Comparison of ENCODE assay signal across 16 cellular contexts in the genomic region with DNA sequence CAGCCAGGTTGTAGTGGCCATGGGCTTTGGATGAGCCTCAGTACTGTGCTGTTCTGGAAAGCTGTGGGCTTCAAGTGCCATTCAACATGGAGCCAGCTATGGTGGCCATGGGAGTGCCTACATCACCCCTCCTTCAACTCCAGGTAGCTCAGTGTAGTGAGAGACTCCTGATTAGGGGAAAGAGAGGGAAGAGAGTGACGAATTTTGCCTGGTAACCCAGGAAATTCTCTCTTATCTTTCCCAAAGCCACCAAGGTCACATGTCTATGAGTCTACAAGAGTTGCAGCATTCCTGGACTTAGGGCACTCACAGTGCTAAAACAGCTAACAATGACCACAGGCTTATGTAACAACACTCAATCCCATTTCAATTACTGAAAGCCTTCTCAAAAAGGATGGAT.
A peak's percentile ranks its signal among the peaks of the same experiment; 100 is the strongest.
DNase-seq lines count a peak whose midpoint lies in the region; ATAC-seq and TF ChIP-seq lines count a peak whose summit lies in the region.
"Had no signal": no experiment of that assay in that cellular context is flagged by ENCODE, and none has a peak within 500 bp of the region (broad histone marks: within the 10 kb centered on the region; RNA-seq: fewer than 3 reads in every experiment).

No MANE protein-coding gene starts in this region.

- H3K4me1 ChIP-seq in IMR-90 (ENCODE audit: control insufficient read depth, insufficient read depth, low read length): peaks cover 8% of the 10 kb centered on the region
- no peaks in the 10 kb centered on the region for H3K4me1 ChIP-seq in left lung
- H3K4me1 ChIP-seq: gastrocnemius medialis had no signal

- no peak overlapping the region for H3K27ac ChIP-seq in IMR-90 (ENCODE audit: insufficient read depth, low read length)
- no peak overlapping the region for H3K27ac ChIP-seq in left lung
- H3K27ac ChIP-seq: gastrocnemius medialis had no signal

- H2BK5ac ChIP-seq in IMR-90 (ENCODE audit: low read depth, low read length, poor library complexity, severe bottlenecking): no peak overlapping the region

- H3K14ac ChIP-seq in IMR-90 (replicated peaks; ENCODE audit: low read depth, low read length): 0 out of 2 replicates have a peak overlapping the region, but pooled peaks have one; percentile 13

- TF ChIP-seq RAD21 in IMR-90 (IDR thresholded peaks at IDR 0.05; ENCODE audit: low read length): no peak

- H2BK120ac ChIP-seq in IMR-90 (ENCODE audit: low read depth, low read length): peak overlapping the region; percentile 12

- peak overlapping the region; percentile 38; the same call in 1 of the 2 replicates for H3K18ac ChIP-seq in IMR-90 (ENCODE audit: low read depth, low read length)

- H3K36me3 ChIP-seq in IMR-90 (ENCODE audit: control insufficient read depth, insufficient read depth, low read length): no peaks in the 10 kb centered on the region
- H3K36me3 ChIP-seq in left lung: no peaks in the 10 kb centered on the region
- H3K36me3 ChIP-seq: gastrocnemius medialis had no signal

- H2AK9ac ChIP-seq in IMR-90 (replicated peaks; ENCODE audit: low read depth, low read length, poor library complexity): peak overlapping the region; percentile 1

- in situ Hi-C loops in IMR-90 (cut with MboI; ENCODE audit: low sequenced_read_pairs): no loop called here

- H3K4ac ChIP-seq in IMR-90 (ENCODE audit: low read depth, low read length): peak overlapping the region; percentile 56

- H2AFZ ChIP-seq in IMR-90 (replicated peaks; ENCODE audit: low read length, poor library complexity): no peak overlapping the region

- peak overlapping the region in 1 of 2 experiments; percentile 1; a peak in 1 of 4 replicates for H4K8ac ChIP-seq in IMR-90 (ENCODE audit: low read depth in 2 of 2, low read length in 2 of 2)

- H3K9me3 Mint-ChIP-seq in activated naive CD4-positive, alpha-beta T cell treated with anti-CD3 and anti-CD28 coated beads, Interleukin-2, amount 50 U/mL, for 72 hours: peaks cover 10 to 14% of the 10 kb centered on the region in 2 donors
- H3K9me3 Mint-ChIP-seq in glutamatergic neuron (ENCODE audit: unreplicated experiment): peaks cover 9% of the 10 kb centered on the region

- no peak overlapping the region for H3K27ac Mint-ChIP-seq in activated naive CD4-positive, alpha-beta T cell treated with anti-CD3 and anti-CD28 coated beads, Interleukin-2, amount 50 U/mL, for 72 hours
- no peak overlapping the region for H3K27ac Mint-ChIP-seq in glutamatergic neuron (ENCODE audit: unreplicated experiment)
- H3K27ac Mint-ChIP-seq: activated naive CD4-positive, alpha-beta T cell treated with anti-CD3 and anti-CD28 coated beads, Interleukin-2, amount 10 ng/mL, durations not matched to agents 7 days and 5 days; nephron progenitor cell had no signal

- intact Hi-C loops in IMR-90 (cut with micrococcal nuclease) (no loop called here), left lung (cut with DNase I) (no loop called here), posterior cingulate gyrus (cut with DNase I) (no loop called here)

- H3K27me3 ChIP-seq in IMR-90 (ENCODE audit: control insufficient read depth, insufficient read depth, low read length): no peaks in the 10 kb centered on the region
- no peaks in the 10 kb centered on the region for H3K27me3 ChIP-seq in left lung
- H3K27me3 ChIP-seq: gastrocnemius medialis had no signal

- dilution Hi-C loops in IMR-90 (cut with HindIII; ENCODE audit: low sequenced_read_pairs, unreplicated experiment): no loop called here

- no peak overlapping the region for H3K4me2 ChIP-seq in IMR-90 (ENCODE audit: low read depth, low read length)

- POLR2A ChIA-PET in IMR-90 (lab: Charles Lee; ENCODE audit: unreplicated experiment): interaction anchor here (0.6 kb wide), 1 partner anchor 9 kb away, joined by 5 read pairs; no protein-coding TSS in a partner anchor

- BruUV-seq in IMR-90 (replicated peaks; lab: Mats Ljungman, UMichigan): no TSS peak

- TF ChIP-seq POLR2A in IMR-90 (IDR thresholded peaks at IDR 0.05; ENCODE audit: low read depth, low read length): no peak

- H3K27me3 Mint-ChIP-seq in glutamatergic neuron (ENCODE audit: unreplicated experiment): peaks cover 4% of the 10 kb centered on the region

- CTCF ChIA-PET in IMR-90 (lab: Yijun Ruan, JAX): no interaction called here

- H4K5ac ChIP-seq in IMR-90 (ENCODE audit: low read depth, low read length): peak overlapping the region; percentile 5; the same call in 1 of the 2 replicates

- DNase-seq in AG09309 (ENCODE audit: low read depth): peak; percentile 66
- peak; percentile 65 for DNase-seq in IMR-90
- peak; percentile 46 to 70 for DNase-seq in cardiac fibroblast (ENCODE audit: low read depth in 2 of 2)
- DNase-seq in left lung: no peak
- DNase-seq in activated naive CD4-positive, alpha-beta T cell treated with anti-CD3 and anti-CD28 coated beads, Interleukin-2, amount 50 U/mL, for 72 hours (ENCODE audit: low spot score in 2 of 2): no peak
- no peak for DNase-seq in posterior cingulate gyrus
- no peak for DNase-seq in glutamatergic neuron
- DNase-seq: activated CD4-positive, alpha-beta T cell treated with anti-CD3 and anti-CD28 coated beads, Interleukin-2, amount 50 U/mL, for 1 hour; activated naive CD4-positive, alpha-beta T cell treated with anti-CD3 and anti-CD28 coated beads, Interleukin-2, amount 10 ng/mL, durations not matched to agents 7 days and 5 days; activated T-cell treated with anti-CD3 and anti-CD28 coated beads for 4 hours; gastrocnemius medialis; NCI-H1048; nephron progenitor cell; stimulated activated naive CD4-positive, alpha-beta T cell treated with Interleukin-2 at 50 U/mL for 16 hours had no signal

- H3K9me1 ChIP-seq in IMR-90 (ENCODE audit: insufficient read depth, low read length): no peaks in the 10 kb centered on the region

- peak overlapping the region; percentile 25; the same call in 1 of the 2 replicates for H2BK20ac ChIP-seq in IMR-90 (ENCODE audit: low read depth, low read length)

- H3K9ac ChIP-seq in IMR-90 (ENCODE audit: low read depth, low read length): no peak overlapping the region

- no peak for TF ChIP-seq CTCF in AG09309 (IDR thresholded peaks at IDR 0.05; ENCODE audit: control insufficient read depth, insufficient read depth, low read depth, low read length, missing control alignments)
- TF ChIP-seq CTCF in IMR-90 (conservative IDR thresholded peaks at IDR 0.05; ENCODE audit: low read depth, low read length): no peak
- TF ChIP-seq CTCF in cardiac fibroblast (IDR thresholded peaks at IDR 0.05; ENCODE audit: low read depth, low read length): no peak
- TF ChIP-seq CTCF in left lung (IDR thresholded peaks at IDR 0.05): no peak
- TF ChIP-seq CTCF in glutamatergic neuron (IDR thresholded peaks at IDR 0.05; ENCODE audit: partially characterized antibody, unreplicated experiment): no peak

- H3K56ac ChIP-seq in IMR-90 (ENCODE audit: extremely low read depth, insufficient read depth, low read length): no peak overlapping the region

- H3K79me1 ChIP-seq in IMR-90 (ENCODE audit: low read depth in 1 of 2, low read length in 2 of 2): no peaks in the 10 kb centered on the region

- peak overlapping the region; percentile 3; the same call in 1 of the 2 replicates for H2AK5ac ChIP-seq in IMR-90 (ENCODE audit: low read depth, low read length)

- peak overlapping the region; percentile 12; the same call in 1 of the 3 replicates for H2BK15ac ChIP-seq in IMR-90 (ENCODE audit: low read depth, low read length)

- peaks cover 8 to 14% of the 10 kb centered on the region in 2 donors for H3K36me3 Mint-ChIP-seq in activated naive CD4-positive, alpha-beta T cell treated with anti-CD3 and anti-CD28 coated beads, Interleukin-2, amount 50 U/mL, for 72 hours
- H3K36me3 Mint-ChIP-seq in glutamatergic neuron (ENCODE audit: unreplicated experiment): peaks cover 16% of the 10 kb centered on the region
- H3K36me3 Mint-ChIP-seq: activated naive CD4-positive, alpha-beta T cell treated with anti-CD3 and anti-CD28 coated beads, Interleukin-2, amount 10 ng/mL, durations not matched to agents 7 days and 5 days had no signal

- H3K4me3 Mint-ChIP-seq in glutamatergic neuron (ENCODE audit: unreplicated experiment): no peak overlapping the region
- H3K4me3 Mint-ChIP-seq: activated naive CD4-positive, alpha-beta T cell treated with anti-CD3 and anti-CD28 coated beads, Interleukin-2, amount 10 ng/mL, durations not matched to agents 7 days and 5 days; nephron progenitor cell had no signal

- no peaks in the 10 kb centered on the region for H3K4me1 Mint-ChIP-seq in glutamatergic neuron (ENCODE audit: low read depth, unreplicated experiment)
- H3K4me1 Mint-ChIP-seq: activated naive CD4-positive, alpha-beta T cell treated with anti-CD3 and anti-CD28 coated beads, Interleukin-2, amount 10 ng/mL, durations not matched to agents 7 days and 5 days had no signal

- ATAC-seq in IMR-90 (ENCODE audit: low read depth): peak; percentile 54
- ATAC-seq in left lung: peak; percentile 56
- no peak for ATAC-seq in activated naive CD4-positive, alpha-beta T cell treated with anti-CD3 and anti-CD28 coated beads, Interleukin-2, amount 50 U/mL, for 72 hours
- ATAC-seq in GM19463 (IDR thresholded peaks at IDR 0.05; ENCODE audit: unreplicated experiment): no peak
- ATAC-seq: gastrocnemius medialis, HCT116 had no signal

- H3K4me3 ChIP-seq in AG09309 (ENCODE audit: control insufficient read depth, low read depth, low read length) (no peak overlapping the region), IMR-90 (ENCODE audit: insufficient read depth, low read depth, low read length) (no peak overlapping the region), cardiac fibroblast (replicated peaks in 1 of 2; ENCODE audit: low read depth in 2 of 2, low read length in 2 of 2) (no peak overlapping the region), left lung (no peak overlapping the region)
- H3K4me3 ChIP-seq: gastrocnemius medialis had no signal

- H4K20me1 ChIP-seq in IMR-90 (ENCODE audit: insufficient read depth, low read length): no peaks in the 10 kb centered on the region

- WGBS in IMR-90 (ENCODE audit: extremely low coverage in 2 of 2, insufficient read length in 1 of 2), 2 experiments: no CpG with 5 or more reads among the region's 1 CpG

- no peak overlapping the region for H3K23ac ChIP-seq in IMR-90 (ENCODE audit: low read depth, low read length)

- peaks cover 2% of the 10 kb centered on the region; the same call in 1 of the 2 replicates for H3K9me3 ChIP-seq in IMR-90 (ENCODE audit: control insufficient read depth, insufficient read depth, low read length)
- H3K9me3 ChIP-seq in left lung: peaks cover 0 to 10% of the 10 kb centered on the region in 2 donors
- H3K9me3 ChIP-seq: gastrocnemius medialis had no signal

- H4K91ac ChIP-seq in IMR-90 (ENCODE audit: insufficient read depth, low read depth, low read length): no peak overlapping the region; the same call in 1 of the 2 replicates

TF ChIP-seq in IMR-90, 13 proteins besides CTCF, POLR2A, EP300 and RAD21 (continues in another document):
- TF ChIP-seq MXI1 (IDR thresholded peaks at IDR 0.05; ENCODE audit: borderline replicate concordance, low read depth, low read length) (no peak), MAZ (IDR thresholded peaks at IDR 0.05; ENCODE audit: borderline replicate concordance, low read depth, low read length) (no peak), FOS (IDR thresholded peaks at IDR 0.05; ENCODE audit: low read depth, low read length) (no peak), CEBPB (IDR thresholded peaks at IDR 0.05; ENCODE audit: low read depth, low read length) (peak; percentile 63; the same call in 1 of the 2 replicates)

Comparison
In these comparisons a context has a peak if more than half of its experiments do, and no peak if none do; other contexts are left out.
1. DNase-seq: peak in AG09309 (single experiment), IMR-90 (single experiment) and cardiac fibroblast (2 of 2); none in left lung (0 of 2), activated naive CD4-positive, alpha-beta T cell treated with anti-CD3 and anti-CD28 coated beads, Interleukin-2, amount 50 U/mL, for 72 hours (0 of 2), posterior cingulate gyrus (0 of 10) and glutamatergic neuron (single experiment).
2. ATAC-seq: peak in IMR-90 (single experiment) and left lung (single experiment); none in activated naive CD4-positive, alpha-beta T cell treated with anti-CD3 and anti-CD28 coated beads, Interleukin-2, amount 50 U/mL, for 72 hours (0 of 2) and GM19463 (single experiment).